20 cellular contexts compared by ENCODE assay signal in the genomic region with DNA sequence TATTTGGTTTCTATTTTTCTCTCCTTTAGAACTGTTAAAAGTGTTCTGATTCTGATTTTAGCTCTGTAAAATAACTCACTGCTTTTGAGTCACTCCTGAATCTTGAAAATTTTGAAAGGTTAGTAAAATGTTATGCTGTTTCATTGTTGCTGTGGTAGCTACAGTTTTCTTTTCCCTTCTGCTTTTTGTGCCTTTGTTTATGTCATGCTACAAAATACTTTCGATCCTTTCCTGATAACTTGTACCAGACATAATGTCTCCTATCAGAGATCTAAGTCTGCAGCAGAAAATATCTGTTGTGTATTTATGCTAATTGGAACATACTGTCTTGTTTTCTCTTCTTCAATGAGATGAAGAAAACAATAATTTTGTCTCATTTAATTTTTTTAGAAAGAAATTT. TPM values are rescaled to one million over a fixed set of nuclear protein-coding genes. Genes with fewer than 3 reads are reported as not detected.
DNase-seq lines count a peak whose midpoint lies in the region; ATAC-seq and TF ChIP-seq lines count a peak whose summit lies in the region.
"Had no signal": no experiment of that assay in that cellular context is flagged by ENCODE, and none has a peak within 500 bp of the region (broad histone marks: within the 10 kb centered on the region; RNA-seq: fewer than 3 reads in every experiment).

No MANE protein-coding gene starts in this region.

- peak overlapping the region in 2 of 5 experiments; percentile 13 to 65 for H3K4me3 Mint-ChIP-seq in brain
- H3K4me3 Mint-ChIP-seq: activated CD8-positive, alpha-beta memory T cell treated with anti-CD3 and anti-CD28 coated beads, Interleukin-2, amount 10 ng/mL, durations not matched to agents 7 days and 5 days; H9; memory B cell; neural crest cell; stimulated activated effector memory CD8-positive, alpha-beta T cell treated with anti-CD3 and anti-CD28 coated beads, Interleukin-12 subunit alpha, Interleukin-12 subunit beta, amount 100 ng/mL, for 72 hours; T-helper 2 cell treated with Interferon-gamma antibody and Interleukin-4, amounts not matched to agents 5 μg/mL and 100 μg/mL, for 36 hours had no signal

- no peaks in the 10 kb centered on the region for H3K9me3 Mint-ChIP-seq in brain
- H3K9me3 Mint-ChIP-seq: H9; memory B cell; neural crest cell; stimulated activated effector memory CD8-positive, alpha-beta T cell treated with anti-CD3 and anti-CD28 coated beads, Interleukin-12 subunit alpha, Interleukin-12 subunit beta, amount 100 ng/mL, for 72 hours; T-helper 2 cell treated with Interferon-gamma antibody and Interleukin-4, amounts not matched to agents 5 μg/mL and 100 μg/mL, for 36 hours had no signal

- no peak overlapping the region for H3K4me3 ChIP-seq in effector memory CD4-positive, alpha-beta T cell (ENCODE audit: insufficient read depth, low read depth, low read length, poor library complexity, severe bottlenecking)
- H3K4me3 ChIP-seq: thyroid gland had no signal

- no peaks in the 10 kb centered on the region for H3K36me3 Mint-ChIP-seq in brain
- H3K36me3 Mint-ChIP-seq: activated CD8-positive, alpha-beta memory T cell treated with anti-CD3 and anti-CD28 coated beads, Interleukin-2, amount 10 ng/mL, durations not matched to agents 7 days and 5 days; memory B cell; stimulated activated effector memory CD8-positive, alpha-beta T cell treated with anti-CD3 and anti-CD28 coated beads, Interleukin-12 subunit alpha, Interleukin-12 subunit beta, amount 100 ng/mL, for 72 hours had no signal

- peaks cover 51% of the 10 kb centered on the region for H3K4me1 Mint-ChIP-seq in brain

- peak overlapping the region; percentile 57 to 97 (median 87) for H3K27ac Mint-ChIP-seq in brain
- H3K27ac Mint-ChIP-seq: activated CD8-positive, alpha-beta memory T cell treated with anti-CD3 and anti-CD28 coated beads, Interleukin-2, amount 10 ng/mL, durations not matched to agents 7 days and 5 days; H9; memory B cell; stimulated activated effector memory CD8-positive, alpha-beta T cell treated with anti-CD3 and anti-CD28 coated beads, Interleukin-12 subunit alpha, Interleukin-12 subunit beta, amount 100 ng/mL, for 72 hours; T-helper 2 cell treated with Interferon-gamma antibody and Interleukin-4, amounts not matched to agents 5 μg/mL and 100 μg/mL, for 36 hours had no signal

- H3K9me3 ChIP-seq in effector memory CD4-positive, alpha-beta T cell (ENCODE audit: control insufficient read depth, low read length), result no peaks in the 10 kb centered on the region
- H3K9me3 ChIP-seq: thyroid gland had no signal

- no peak overlapping the region for H3K27ac ChIP-seq in effector memory CD4-positive, alpha-beta T cell (ENCODE audit: insufficient read depth, low read length, poor library complexity, severe bottlenecking)
- H3K27ac ChIP-seq: thyroid gland had no signal

- DNase-seq in NCI-H69 (lab: John Stamatoyannopoulos, UW), result peak; percentile 46
- DNase-seq in effector memory CD4-positive, alpha-beta T cell, result no peak
- DNase-seq: activated CD8-positive, alpha-beta memory T cell treated with anti-CD3 and anti-CD28 coated beads, Interleukin-2, amount 10 ng/mL, durations not matched to agents 7 days and 5 days; activated gamma-delta T cell treated with Interleukin-2 at 50 U/mL for 16 hours; effector CD8-positive, alpha-beta T cell; H9; stimulated activated CD4-positive, alpha-beta T cell treated with anti-CD3 and anti-CD28 coated beads, Interleukin-12 subunit alpha, Interleukin-12 subunit beta, amount 100 ng/mL, for 4 hours had no signal

- TF ChIP-seq CTCF in brain (conservative IDR thresholded peaks at IDR 0.05), result no peak

- H3K27me3 ChIP-seq in effector memory CD4-positive, alpha-beta T cell (replicated peaks; ENCODE audit: control insufficient read depth, insufficient read depth, low read length, poor library complexity, severe bottlenecking), result no peaks in the 10 kb centered on the region
- H3K27me3 ChIP-seq: thyroid gland had no signal

- no peaks in the 10 kb centered on the region for H3K4me1 ChIP-seq in effector memory CD4-positive, alpha-beta T cell (ENCODE audit: control insufficient read depth, insufficient read depth, low read length, poor library complexity, severe bottlenecking)
- H3K4me1 ChIP-seq: thyroid gland had no signal

- no peaks in the 10 kb centered on the region for H3K27me3 Mint-ChIP-seq in brain
- H3K27me3 Mint-ChIP-seq: memory B cell had no signal

- no peaks in the 10 kb centered on the region for H3K36me3 ChIP-seq in effector memory CD4-positive, alpha-beta T cell (ENCODE audit: control insufficient read depth, insufficient read depth, low read length)
- H3K36me3 ChIP-seq: thyroid gland had no signal

- ATAC-seq in GM18508 (IDR thresholded peaks at IDR 0.05; ENCODE audit: insufficient read depth, unreplicated experiment) (peak; percentile 22), GM21367 (IDR thresholded peaks at IDR 0.05; ENCODE audit: unreplicated experiment) (peak; percentile 23), GM18498 (IDR thresholded peaks at IDR 0.05; ENCODE audit: unreplicated experiment) (no peak), HG03095 (IDR thresholded peaks at IDR 0.05; ENCODE audit: unreplicated experiment) (no peak), HG03469 (IDR thresholded peaks at IDR 0.05; ENCODE audit: unreplicated experiment) (no peak)
- ATAC-seq: activated CD4-positive, CD25-positive, alpha-beta regulatory T cell treated with anti-CD3 and anti-CD28 coated beads, Interleukin-2, amount 50 U/mL, for 24 hours; activated CD8-positive, alpha-beta memory T cell treated with anti-CD3 and anti-CD28 coated beads, Interleukin-2, amount 10 ng/mL, durations not matched to agents 7 days and 5 days; Right ventricle myocardium inferior; stimulated activated effector memory CD8-positive, alpha-beta T cell treated with anti-CD3 and anti-CD28 coated beads, Interleukin-12 subunit alpha, Interleukin-12 subunit beta, amount 100 ng/mL, for 72 hours had no signal

RNA-seq across cellular contexts. Expression of gene CEP120, which starts 26.9 kb away (rescaled TPM):
- 7.4 TPM for polyA plus RNA-seq in brain (ENCODE audit: insufficient read depth, low read depth, low replicate concordance)

Comparison
In these comparisons a context has a peak if more than half of its experiments do, and no peak if none do; other contexts are left out.
1. ATAC-seq: peak in GM18508 (single experiment) and GM21367 (single experiment); none in GM18498 (single experiment), HG03095 (single experiment) and HG03469 (single experiment).